In genomic region chr7:45088146-45088701, GRCh38 we compare ENCODE assay signal across 8 cellular contexts. TPM values are rescaled to one million over a fixed set of nuclear protein-coding genes. Genes with fewer than 3 reads are reported as not detected.
A peak's percentile ranks its signal among the peaks of the same experiment; 100 is the strongest.
DNase-seq lines count a peak whose midpoint lies in the region; ATAC-seq, FAIRE-seq and TF ChIP-seq lines count a peak whose summit lies in the region.
"Had no signal": no experiment of that assay in that cellular context is flagged by ENCODE, and none has a peak within 500 bp of the region (broad histone marks: within the 10 kb centered on the region; RNA-seq: fewer than 3 reads in every experiment).

No MANE protein-coding gene starts in this region.

- H3K4me3 ChIP-seq in HUES64 (ENCODE audit: low read length) (peak overlapping the region; percentile 62), astrocyte of the cerebellum (ENCODE audit: low read depth, low read length) (peak overlapping the region; percentile 61), kidney (ENCODE audit: low read length in 2 of 2) (peak overlapping the region in 1 of 2 donors; percentile 55)
- H3K4me3 ChIP-seq: GM12878 had no signal

- intact Hi-C loops in kidney (cut with DNase I) = no loop called here

- peak overlapping the region; percentile 61 for H3K4me3 Mint-ChIP-seq in stimulated activated memory B cell treated with anti-CD40 and anti-IgM and Interleukin-4, amounts not matched to agents 10 μg/mL and 1 μg/mL and 100 μg/mL, for 72 hours

- TF ChIP-seq CTCF in astrocyte of the cerebellum (IDR thresholded peaks at IDR 0.05; ENCODE audit: low read depth, low read length, missing control alignments) (no peak), kidney (IDR thresholded peaks at IDR 0.05; ENCODE audit: borderline replicate concordance, extremely low read depth, insufficient read depth) (no peak)

- no peak for FAIRE-seq in kidney (lab: Jason Lieb, UNC)
- FAIRE-seq: GM12878 had no signal

- H3K27me3 Mint-ChIP-seq in stimulated activated memory B cell treated with anti-CD40 and anti-IgM and Interleukin-4, amounts not matched to agents 10 μg/mL and 1 μg/mL and 100 μg/mL, for 72 hours = peaks cover 16% of the 10 kb centered on the region

- no peak for ATAC-seq in stimulated activated memory B cell treated with anti-CD40 and anti-IgM and Interleukin-4, amounts not matched to agents 10 μg/mL and 1 μg/mL and 100 μg/mL, for 72 hours
- ATAC-seq in HG03432 (IDR thresholded peaks at IDR 0.05; ENCODE audit: unreplicated experiment) (no peak), HG02885 (IDR thresholded peaks at IDR 0.05; ENCODE audit: poor library complexity, unreplicated experiment) (no peak)

- WGBS in HUES64 = 44% methylated on average over 29 of the region's 29 CpGs

- DNase-seq in astrocyte of the cerebellum (ENCODE audit: low read depth) (no peak), kidney (peak; percentile 61), AG08395 (ENCODE audit: low spot score) (no peak)

- H3K27ac Mint-ChIP-seq in stimulated activated memory B cell treated with anti-CD40 and anti-IgM and Interleukin-4, amounts not matched to agents 10 μg/mL and 1 μg/mL and 100 μg/mL, for 72 hours = no peak overlapping the region

- H3K36me3 Mint-ChIP-seq in stimulated activated memory B cell treated with anti-CD40 and anti-IgM and Interleukin-4, amounts not matched to agents 10 μg/mL and 1 μg/mL and 100 μg/mL, for 72 hours = no peaks in the 10 kb centered on the region

- H3K36me3 ChIP-seq in HUES64 (ENCODE audit: insufficient read depth, low read length) (no peaks in the 10 kb centered on the region), kidney (ENCODE audit: control insufficient read depth in 1 of 2, insufficient read depth in 2 of 2, low read length in 2 of 2) (no peaks in the 10 kb centered on the region)

- peaks cover 18% of the 10 kb centered on the region for H3K27me3 ChIP-seq in HUES64 (ENCODE audit: insufficient read depth, low read length)

- H3K9me3 ChIP-seq in HUES64 (ENCODE audit: insufficient read depth, low read depth, low read length) (no peaks in the 10 kb centered on the region), kidney (ENCODE audit: control insufficient read depth in 1 of 2, low read length in 2 of 2) (no peaks in the 10 kb centered on the region)

- no peak overlapping the region for H3K9ac ChIP-seq in HUES64 (ENCODE audit: low read depth, low read length)
- H3K9ac ChIP-seq in kidney (ENCODE audit: low read length in 2 of 2) = peak overlapping the region in 1 of 2 donors; percentile 12

- H3K4me1 ChIP-seq in HUES64 (ENCODE audit: insufficient read depth, low read length) (peaks cover 11% of the 10 kb centered on the region), kidney (ENCODE audit: control insufficient read depth in 1 of 2, insufficient read depth in 1 of 2, low read depth in 1 of 2, low read length in 2 of 2) (peaks cover 0 to 2% of the 10 kb centered on the region in 2 donors)

- H3K27ac ChIP-seq in HUES64 (ENCODE audit: low read depth, low read length) (no peak overlapping the region), kidney (ENCODE audit: low read depth in 2 of 2, low read length in 2 of 2) (no peak overlapping the region)

- in situ Hi-C loops in astrocyte of the cerebellum (cut with HindIII; ENCODE audit: low sequenced_read_pairs) = no loop called here

- peaks cover 8% of the 10 kb centered on the region for H3K4me1 Mint-ChIP-seq in stimulated activated memory B cell treated with anti-CD40 and anti-IgM and Interleukin-4, amounts not matched to agents 10 μg/mL and 1 μg/mL and 100 μg/mL, for 72 hours

- peaks cover 6% of the 10 kb centered on the region for H3K9me3 Mint-ChIP-seq in stimulated activated memory B cell treated with anti-CD40 and anti-IgM and Interleukin-4, amounts not matched to agents 10 μg/mL and 1 μg/mL and 100 μg/mL, for 72 hours

RNA-seq across cellular contexts. Expression of gene NACAD, which starts 0.5 kb away (rescaled TPM):
- 2.6 TPM for polyA plus RNA-seq in HUES64 (2013, experiment 1 of 2)
- 3.4 TPM for polyA plus RNA-seq in HUES64 (2013, experiment 2 of 2)
- total RNA-seq in kidney = 4.2 TPM
- polyA plus RNA-seq in kidney (ENCODE audit: insufficient read depth, low read depth, low replicate concordance) = 5.0 TPM
- total RNA-seq: GM12878 had no signal
- polyA plus RNA-seq: GM12878 had no signal

RNA-seq across cellular contexts. Expression of gene TBRG4, which starts 23.3 kb away (rescaled TPM):
- 73.6 TPM for polyA plus RNA-seq in HUES64 (2013, experiment 1 of 2)
- polyA plus RNA-seq in HUES64 (2013, experiment 2 of 2) = 76.5 TPM
- 67.8 TPM for total RNA-seq in kidney
- 45.7 TPM for polyA plus RNA-seq in kidney (ENCODE audit: insufficient read depth, low read depth, low replicate concordance)
